Comparison of ENCODE assay signal across 1 cellular context in genomic region chr1:230186874-230187273, GRCh38.
TF ChIP-seq lines count a peak whose summit lies in the region.

No MANE protein-coding gene starts in this region.

TF ChIP-seq in A549, 52 proteins besides CTCF, POLR2A, EP300 and RAD21 (continued from another document):
- no peak for TF ChIP-seq ELK1 (IDR thresholded peaks at IDR 0.05; ENCODE audit: low read depth, low read length)
- no peak for TF ChIP-seq NR3C1 (IDR thresholded peaks at IDR 0.05)
TF ChIP-seq in A549: peak in this region for 0.
